Comparison of ENCODE assay signal across 14 cellular contexts in genomic region chr15:95086543-95087252, GRCh38.
DNase-seq lines count a peak whose midpoint lies in the region; ATAC-seq and TF ChIP-seq lines count a peak whose summit lies in the region.
"Had no signal": no experiment of that assay in that cellular context is flagged by ENCODE, and none has a peak within 500 bp of the region (broad histone marks: within the 10 kb centered on the region; RNA-seq: fewer than 3 reads in every experiment).

No MANE protein-coding gene starts in this region.

- H3K36me3 Mint-ChIP-seq in mesothelial cell of epicardium = no peaks in the 10 kb centered on the region

- H3K9me3 Mint-ChIP-seq in mesothelial cell of epicardium = peaks cover 10% of the 10 kb centered on the region

- no peak for ATAC-seq in HG03342 (IDR thresholded peaks at IDR 0.05; ENCODE audit: unreplicated experiment)
- ATAC-seq: activated CD4-positive, CD25-positive, alpha-beta regulatory T cell treated with anti-CD3 and anti-CD28 coated beads, Interleukin-2, amount 50 U/mL, for 24 hours; SK-N-SH treated with all-trans-retinoic acid at 6 μM for 48 hours had no signal

- no peak overlapping the region for H3K4me3 Mint-ChIP-seq in mesothelial cell of epicardium

- H3K27ac Mint-ChIP-seq in mesothelial cell of epicardium = peak overlapping the region; percentile 77

- peaks cover 8% of the 10 kb centered on the region for H3K27me3 Mint-ChIP-seq in mesothelial cell of epicardium (ENCODE audit: low read depth)

- H3K4me3 ChIP-seq in epithelial cell of esophagus (ENCODE audit: low read length) = no peak overlapping the region
- H3K4me3 ChIP-seq: transverse colon had no signal

- TF ChIP-seq CTCF in epithelial cell of esophagus (IDR thresholded peaks at IDR 0.05; ENCODE audit: insufficient read depth, low read depth, low read length, missing control alignments) (no peak), mesothelial cell of epicardium (IDR thresholded peaks at IDR 0.05; ENCODE audit: unreplicated experiment) (no peak)

- in situ Hi-C loops in Caki2 (cut with HindIII; ENCODE audit: low pct_unique_long_range_greater_than_20kb, low sequenced_read_pairs) = no loop called here

- DNase-seq in Caki2 (ENCODE audit: low read depth) (peak; percentile 13), M059J (ENCODE audit: low read depth) (peak; percentile 2), epithelial cell of esophagus (ENCODE audit: low read depth) (peak; percentile 45), mesothelial cell of epicardium (ENCODE audit: low spot score in 2 of 2, unreplicated experiment in 2 of 2) (no peak), SHP77 (lab: John Stamatoyannopoulos, UW) (no peak), DMS153 (lab: John Stamatoyannopoulos, UW) (no peak), T-helper 2 cell (no peak)
- DNase-seq: activated effector memory CD4-positive, alpha-beta T cell treated with Interleukin-2 at 50 U/mL for 16 hours; glutamatergic neuron; NCI-H526 treated with DMSO at 0.1 percent for 48 hours; transverse colon had no signal

- H3K4me1 Mint-ChIP-seq in mesothelial cell of epicardium = peaks cover 23% of the 10 kb centered on the region

Comparison
In these comparisons a context has a peak if more than half of its experiments do, and no peak if none do; other contexts are left out.
1. DNase-seq: peak in Caki2 (single experiment), M059J (single experiment) and epithelial cell of esophagus (single experiment); none in mesothelial cell of epicardium (0 of 2), SHP77 (0 of 2), DMS153 (single experiment) and T-helper 2 cell (0 of 5).